In the genomic region with DNA sequence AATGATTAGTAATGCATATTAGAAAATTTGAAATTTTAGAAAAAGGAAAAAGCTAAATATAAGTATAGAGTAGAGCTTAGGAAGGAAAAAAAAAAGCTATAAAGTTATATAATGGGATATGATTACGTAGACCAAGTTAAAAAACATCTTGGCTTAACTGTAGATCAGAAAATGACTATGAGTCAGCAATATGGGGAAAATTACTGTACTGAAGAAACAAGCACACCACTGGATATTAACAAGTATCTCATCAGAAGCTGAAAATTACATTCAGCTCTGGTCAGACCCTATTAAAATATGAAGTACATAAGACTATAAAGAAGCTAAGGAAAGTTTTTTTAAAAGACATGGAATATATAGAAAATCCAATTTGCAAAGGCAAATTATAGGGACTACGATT, we compare ENCODE assay signal across 22 cellular contexts.
"Had no signal": no experiment of that assay in that cellular context is flagged by ENCODE, and none has a peak within 500 bp of the region (broad histone marks: within the 10 kb centered on the region; RNA-seq: fewer than 3 reads in every experiment).

No MANE protein-coding gene starts in this region.

- H2AFZ ChIP-seq: neural progenitor cell, parathyroid adenoma had no signal

- H3K4me2 ChIP-seq: neural progenitor cell had no signal

- H3K9me3 ChIP-seq: esophagus muscularis mucosa, heart right ventricle, left ventricle myocardium inferior, lower lobe of right lung, right atrium auricular region had no signal

- H3K4me1 ChIP-seq: esophagus muscularis mucosa, left ventricle myocardium inferior, neural progenitor cell, parathyroid adenoma, right atrium auricular region had no signal

- DNase-seq: cerebellar nuclear complex; effector memory CD8-positive, alpha-beta T cell; foreskin melanocyte; heart right ventricle; hypothalamus; kidney; left cardiac atrium; left ventricle myocardium inferior; lower lobe of right lung; midbrain; occipital lobe; small intestine; stimulated activated CD4-positive, alpha-beta T cell treated with anti-CD3 and anti-CD28 coated beads, Interleukin-12 subunit alpha, Interleukin-12 subunit beta, amount 100 ng/mL, for 4 hours; stimulated activated naive CD4-positive, alpha-beta T cell treated with Interleukin-2 at 50 U/mL for 16 hours had no signal

- ATAC-seq: effector memory CD8-positive, alpha-beta T cell; heart right ventricle; left cardiac atrium; lower lobe of right lung; natural killer cell treated with Interleukin-12 subunit alpha and Interleukin-12 subunit beta and Interleukin-15 and Interleukin-18, amount 100 ng/mL, for 72 hours had no signal

- H3K9ac ChIP-seq: neural progenitor cell, parathyroid adenoma had no signal

- H3K4me3 ChIP-seq: esophagus muscularis mucosa, heart right ventricle, left ventricle myocardium inferior, lower lobe of right lung, neural progenitor cell, right atrium auricular region had no signal

- H3K27me3 ChIP-seq: esophagus muscularis mucosa, heart right ventricle, neural progenitor cell, right atrium auricular region had no signal

- H3K79me2 ChIP-seq: parathyroid adenoma had no signal

- FAIRE-seq: colon, kidney, small intestine, urothelium cell line had no signal

- H3K27ac ChIP-seq: epithelial cell of prostate, esophagus muscularis mucosa, heart right ventricle, left ventricle myocardium inferior, lower lobe of right lung, neural progenitor cell, parathyroid adenoma, right atrium auricular region had no signal
